Comparison of ENCODE assay signal across 20 cellular contexts in genomic region chr2:167972746-167973145, GRCh38.
A peak's percentile ranks its signal among the peaks of the same experiment; 100 is the strongest.
DNase-seq lines count a peak whose midpoint lies in the region; ATAC-seq, FAIRE-seq and TF ChIP-seq lines count a peak whose summit lies in the region.
"Had no signal": no experiment of that assay in that cellular context is flagged by ENCODE, and none has a peak within 500 bp of the region (broad histone marks: within the 10 kb centered on the region; RNA-seq: fewer than 3 reads in every experiment).

No MANE protein-coding gene starts in this region.

- H3K36me3 ChIP-seq in HEK293 (ENCODE audit: control insufficient read depth in 2 of 2, insufficient read depth in 1 of 2, low read length in 2 of 2) (peaks cover 0 to 3% of the 10 kb centered on the region in 2 experiments; a peak in 1 of 3 replicates), K562 (ENCODE audit: control insufficient read depth, insufficient read depth, low read length) (no peaks in the 10 kb centered on the region)

- no peaks in the 10 kb centered on the region for H3K4me1 ChIP-seq in HEK293 (ENCODE audit: control insufficient read depth, insufficient read depth, low read length)
- H3K4me1 ChIP-seq in K562 (replicated peaks in 1 of 2; ENCODE audit: control insufficient read depth in 2 of 2, insufficient read depth in 2 of 2, low read length in 2 of 2), result no peaks in the 10 kb centered on the region
- H3K4me1 ChIP-seq: Caco-2 had no signal

- DNase-seq in K562 (ENCODE audit: extremely low read depth in 1 of 4, low spot score in 3 of 4) (no peak), glutamatergic neuron (peak; percentile 58), SHP77 treated with DMSO at 0.1 percent for 48 hours (lab: John Stamatoyannopoulos, UW) (no peak)
- DNase-seq in activated CD8-positive, alpha-beta T cell treated with anti-CD3 and anti-CD28 coated beads, Interleukin-2, amount 10 ng/mL, durations not matched to agents 7 days and 5 days, result no peak
- no peak for DNase-seq in stimulated activated CD4-positive, alpha-beta T cell treated with anti-CD3 and anti-CD28 coated beads, Interleukin-1b, Interleukin-23, amount 100 ng/mL, for 48 hours
- DNase-seq: Caco-2; CD4-positive, CD25-positive, alpha-beta regulatory T cell; CD8-positive, alpha-beta T cell; EL; GDM1; GM23248; H7; HCEC 1CT had no signal

- no peak overlapping the region for H3K4me2 ChIP-seq in K562 (ENCODE audit: insufficient read depth, low read length)
- H3K4me2 ChIP-seq: BLaER1 had no signal

- no peak overlapping the region for H3K4me3 Mint-ChIP-seq in glutamatergic neuron (ENCODE audit: unreplicated experiment)
- H3K4me3 Mint-ChIP-seq in activated CD8-positive, alpha-beta T cell treated with anti-CD3 and anti-CD28 coated beads, Interleukin-2, amount 10 ng/mL, durations not matched to agents 7 days and 5 days, result no peak overlapping the region
- H3K4me3 Mint-ChIP-seq: B cell; CD4-positive, CD25-positive, alpha-beta regulatory T cell; CD8-positive, alpha-beta T cell had no signal

- H3K9me1 ChIP-seq in K562 (ENCODE audit: control insufficient read depth, insufficient read depth, low read length), result no peaks in the 10 kb centered on the region

- in situ Hi-C loops in K562 (cut with MboI), result no loop called here

- TF ChIP-seq RAD21 in K562 (CRISPR knock-in tag; conservative IDR thresholded peaks at IDR 0.05 in 1 of 2, IDR thresholded peaks at IDR 0.05 in 1 of 2), result no peak

- no peaks in the 10 kb centered on the region for H3K79me2 ChIP-seq in K562 (ENCODE audit: control insufficient read depth, insufficient read depth, low read length)

- H3K27me3 Mint-ChIP-seq in glutamatergic neuron (ENCODE audit: unreplicated experiment), result peaks cover 4% of the 10 kb centered on the region
- no peaks in the 10 kb centered on the region for H3K27me3 Mint-ChIP-seq in activated CD8-positive, alpha-beta T cell treated with anti-CD3 and anti-CD28 coated beads, Interleukin-2, amount 10 ng/mL, durations not matched to agents 7 days and 5 days (ENCODE audit: low read depth)
- H3K27me3 Mint-ChIP-seq: B cell; CD4-positive, CD25-positive, alpha-beta regulatory T cell had no signal

- H3K27ac ChIP-seq in HEK293 (ENCODE audit: extremely low read depth, low read depth, low read length) (no peak overlapping the region), K562 (ENCODE audit: extremely low read depth, low read depth, low read length) (no peak overlapping the region)
- H3K27ac ChIP-seq: BLaER1, C4-2B, GM23248 had no signal

- H2AFZ ChIP-seq in K562 (ENCODE audit: low read depth, low read length), result no peak overlapping the region
- H2AFZ ChIP-seq: GM23248 had no signal

- H3K36me3 Mint-ChIP-seq in glutamatergic neuron (ENCODE audit: unreplicated experiment), result peaks cover 51% of the 10 kb centered on the region
- peaks cover 29% of the 10 kb centered on the region for H3K36me3 Mint-ChIP-seq in activated CD8-positive, alpha-beta T cell treated with anti-CD3 and anti-CD28 coated beads, Interleukin-2, amount 10 ng/mL, durations not matched to agents 7 days and 5 days (ENCODE audit: low read depth)

- H3K9me3 Mint-ChIP-seq in glutamatergic neuron (ENCODE audit: unreplicated experiment), result peaks cover 23% of the 10 kb centered on the region
- peaks cover 9% of the 10 kb centered on the region for H3K9me3 Mint-ChIP-seq in activated CD8-positive, alpha-beta T cell treated with anti-CD3 and anti-CD28 coated beads, Interleukin-2, amount 10 ng/mL, durations not matched to agents 7 days and 5 days (ENCODE audit: insufficient read depth)

- BruUV-seq in K562 (replicated peaks; lab: Mats Ljungman, UMichigan), result no TSS peak

- no peaks in the 10 kb centered on the region for H3K27me3 ChIP-seq in K562 (ENCODE audit: control insufficient read depth in 2 of 2, insufficient read depth in 2 of 2, low read length in 2 of 2)
- H3K27me3 ChIP-seq: BLaER1 had no signal

- no peak for TF ChIP-seq POLR2A in K562 (conservative IDR thresholded peaks at IDR 0.05)

- intact Hi-C loops in K562 (cut with micrococcal nuclease), result no loop called here

- no peaks in the 10 kb centered on the region for H3K4me1 Mint-ChIP-seq in glutamatergic neuron (ENCODE audit: low read depth, unreplicated experiment)
- peaks cover 6% of the 10 kb centered on the region for H3K4me1 Mint-ChIP-seq in activated CD8-positive, alpha-beta T cell treated with anti-CD3 and anti-CD28 coated beads, Interleukin-2, amount 10 ng/mL, durations not matched to agents 7 days and 5 days (ENCODE audit: low read depth)
- H3K4me1 Mint-ChIP-seq: B cell had no signal

- H3K27ac Mint-ChIP-seq in glutamatergic neuron (ENCODE audit: unreplicated experiment), result no peak overlapping the region
- no peak overlapping the region for H3K27ac Mint-ChIP-seq in activated CD8-positive, alpha-beta T cell treated with anti-CD3 and anti-CD28 coated beads, Interleukin-2, amount 10 ng/mL, durations not matched to agents 7 days and 5 days
- H3K27ac Mint-ChIP-seq: B cell; CD4-positive, CD25-positive, alpha-beta regulatory T cell; CD8-positive, alpha-beta T cell had no signal

- TF ChIP-seq EP300 in K562 (IDR thresholded peaks at IDR 0.05; ENCODE audit: low read length), result no peak

- H3K9me3 ChIP-seq in HEK293 (ENCODE audit: control insufficient read depth, insufficient read depth, low read depth, low read length) (no peaks in the 10 kb centered on the region), K562 (replicated peaks; ENCODE audit: control insufficient read depth, insufficient read depth, low read depth, low read length) (0 out of 2 replicates have a peak, but pooled peaks cover 4% of the 10 kb centered on the region)

- CTCF ChIA-PET in HEK293 (lab: Yijun Ruan, JAX) (interaction anchor here (0.9 kb wide), 1 partner anchor 11 kb away, joined by 4 read pairs; no protein-coding TSS in a partner anchor), K562 (lab: Yijun Ruan, JAX; ENCODE audit: low intra/inter-chr PET ratio) (no interaction called here)
- CTCF ChIA-PET in activated CD8-positive, alpha-beta T cell treated with anti-CD3 and anti-CD28 coated beads, Interleukin-2, amount 10 ng/mL, durations not matched to agents 7 days and 5 days (lab: Charles Lee), result no interaction called here

- H3K9ac ChIP-seq in K562 (ENCODE audit: insufficient read depth in 1 of 2, low read depth in 2 of 2, low read length in 2 of 2), result no peak overlapping the region
- H3K9ac ChIP-seq: BLaER1, GM23248 had no signal

- POLR2A ChIA-PET in HEK293 (lab: Yijun Ruan, JAX), result no interaction called here
- POLR2A ChIA-PET in K562 (lab: Yijun Ruan, JAX), result interaction anchor here (1.4 kb wide), 1 partner anchor 32 kb away, joined by 3 read pairs; no protein-coding TSS in a partner anchor
- POLR2A ChIA-PET in activated CD8-positive, alpha-beta T cell treated with anti-CD3 and anti-CD28 coated beads, Interleukin-2, amount 10 ng/mL, durations not matched to agents 7 days and 5 days (lab: Charles Lee), result no interaction called here

- H4K20me1 ChIP-seq in K562 (replicated peaks; ENCODE audit: control insufficient read depth, insufficient read depth, low read length), result no peaks in the 10 kb centered on the region
- H4K20me1 ChIP-seq: BLaER1 had no signal

- FAIRE-seq in K562 (lab: Jason Lieb, UNC), result no peak
- FAIRE-seq: GM12878, GM19239, H1 had no signal

- TF ChIP-seq CTCF in HEK293 (tag by site-specific recombination; IDR thresholded peaks at IDR 0.05), result no peak
- TF ChIP-seq CTCF in K562 (IDR thresholded peaks at IDR 0.05 in 2 of 3, conservative IDR thresholded peaks at IDR 0.05 in 1 of 3; ENCODE audit: insufficient read depth in 2 of 3, low read depth in 1 of 3, low read length in 3 of 3), result no peak
- TF ChIP-seq CTCF in glutamatergic neuron (IDR thresholded peaks at IDR 0.05; ENCODE audit: partially characterized antibody, unreplicated experiment), result no peak

- H3K4me3 ChIP-seq in HEK293 (ENCODE audit: low read depth, low read length) (no peak overlapping the region), K562 (no peak overlapping the region)
- H3K4me3 ChIP-seq: GM12878, GM23248 had no signal

- no peak for ATAC-seq in K562
- ATAC-seq in activated CD8-positive, alpha-beta T cell treated with anti-CD3 and anti-CD28 coated beads, Interleukin-2, amount 10 ng/mL, durations not matched to agents 7 days and 5 days, result no peak
- ATAC-seq: CD8-positive, alpha-beta T cell; GM12878 had no signal

TF ChIP-seq in HEK293, 187 proteins besides CTCF, POLR2A, EP300 and RAD21:
- TF ChIP-seq ZNF707 (tag by site-specific recombination; IDR thresholded peaks at IDR 0.05), result no peak
- TF ChIP-seq SETDB1 (IDR thresholded peaks at IDR 0.05; ENCODE audit: insufficient read length, low read length), result peak; percentile 78
- TF ChIP-seq ZNF530 (tag by site-specific recombination; IDR thresholded peaks at IDR 0.05; ENCODE audit: low read depth), result no peak
- TF ChIP-seq REPIN1 (tag by site-specific recombination; IDR thresholded peaks at IDR 0.05; ENCODE audit: low read depth), result no peak

TF ChIP-seq in K562, 482 proteins besides CTCF, POLR2A, EP300 and RAD21 (continues in another document):
- TF ChIP-seq POLR3G (IDR thresholded peaks at IDR 0.05; ENCODE audit: extremely low read depth, insufficient read length, insufficient replicate concordance), result no peak
- no peak for TF ChIP-seq BCL6 (CRISPR knock-in tag; IDR thresholded peaks at IDR 0.05)
- TF ChIP-seq NFYB (IDR thresholded peaks at IDR 0.05; ENCODE audit: extremely low read depth, insufficient read length), result no peak
- no peak for TF ChIP-seq MEF2A (IDR thresholded peaks at IDR 0.05; ENCODE audit: control insufficient read depth, low read depth, low read length)
- no peak for TF ChIP-seq ZNF507 (tag; conservative IDR thresholded peaks at IDR 0.05)
- TF ChIP-seq TRIM28 (IDR thresholded peaks at IDR 0.05), result peak; percentile 59; the same call in 1 of the 2 replicates
- peak; percentile 86 for TF ChIP-seq CBX5 (IDR thresholded peaks at IDR 0.05; ENCODE audit: borderline replicate concordance, low read depth)
- peak; percentile 82 for TF ChIP-seq ZFP36 (IDR thresholded peaks at IDR 0.05; ENCODE audit: low read depth, low read length, partially characterized antibody)
- TF ChIP-seq, protein P1, sequence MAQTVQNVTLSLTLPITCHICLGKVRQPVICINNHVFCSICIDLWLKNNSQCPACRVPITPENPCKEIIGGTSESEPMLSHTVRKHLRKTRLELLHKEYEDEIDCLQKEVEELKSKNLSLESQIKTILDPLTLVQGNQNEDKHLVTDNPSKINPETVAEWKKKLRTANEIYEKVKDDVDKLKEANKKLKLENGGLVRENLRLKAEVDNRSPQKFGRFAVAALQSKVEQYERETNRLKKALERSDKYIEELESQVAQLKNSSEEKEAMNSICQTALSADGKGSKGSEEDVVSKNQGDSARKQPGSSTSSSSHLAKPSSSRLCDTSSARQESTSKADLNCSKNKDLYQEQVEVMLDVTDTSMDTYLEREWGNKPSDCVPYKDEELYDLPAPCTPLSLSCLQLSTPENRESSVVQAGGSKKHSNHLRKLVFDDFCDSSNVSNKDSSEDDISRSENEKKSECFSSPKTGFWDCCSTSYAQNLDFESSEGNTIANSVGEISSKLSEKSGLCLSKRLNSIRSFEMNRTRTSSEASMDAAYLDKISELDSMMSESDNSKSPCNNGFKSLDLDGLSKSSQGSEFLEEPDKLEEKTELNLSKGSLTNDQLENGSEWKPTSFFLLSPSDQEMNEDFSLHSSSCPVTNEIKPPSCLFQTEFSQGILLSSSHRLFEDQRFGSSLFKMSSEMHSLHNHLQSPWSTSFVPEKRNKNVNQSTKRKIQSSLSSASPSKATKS (CRISPR knock-in tag; IDR thresholded peaks at IDR 0.05), result no peak
- TF ChIP-seq RHOXF2B (CRISPR knock-in tag; conservative IDR thresholded peaks at IDR 0.05), result no peak

Comparison
In these comparisons a context has a peak if more than half of its experiments do, and no peak if none do; other contexts are left out.
1. Of the 44 proteins assayed by ChIP-seq in both K562 and HEK293: peak only in K562: TRIM28; only in HEK293: SETDB1; in both: none; in neither: 42.